ENCODE assay signal across 12 cellular contexts in the genomic region with DNA sequence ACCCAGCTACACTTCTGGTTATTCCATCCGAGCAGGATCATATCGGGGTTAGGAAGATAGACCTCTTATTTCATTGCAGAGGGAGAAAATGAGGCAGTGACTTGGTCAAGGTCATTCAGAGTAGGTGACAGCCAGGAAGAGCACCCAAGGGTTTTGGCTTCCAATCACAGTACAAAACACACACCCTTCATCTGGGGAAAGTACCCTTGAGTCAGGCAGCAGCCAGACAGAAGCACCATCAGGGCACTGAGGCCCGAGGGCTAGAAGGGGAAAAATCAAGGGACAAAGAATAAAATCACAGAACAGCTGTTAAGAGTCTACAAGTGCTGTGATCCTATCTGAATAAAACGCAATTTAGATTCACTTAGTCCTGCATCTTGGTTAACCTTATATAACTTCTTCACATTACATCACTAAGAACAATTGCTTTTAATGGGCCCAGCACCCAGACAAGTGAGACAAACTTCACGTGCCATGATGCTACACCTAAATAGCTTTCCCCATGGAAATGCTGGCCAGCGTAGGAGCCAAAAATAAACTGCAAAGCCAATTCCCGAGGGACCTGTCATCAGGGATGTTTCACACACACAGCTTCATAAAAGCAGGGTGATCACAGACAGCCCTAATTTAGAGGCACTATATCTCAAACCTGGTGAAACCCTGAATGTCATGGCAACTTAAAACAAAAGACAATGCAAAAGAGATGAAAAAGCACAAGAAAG. TPM values are rescaled to one million over a fixed set of nuclear protein-coding genes. Genes with fewer than 3 reads are reported as not detected.
DNase-seq lines count a peak whose midpoint lies in the region; ATAC-seq and TF ChIP-seq lines count a peak whose summit lies in the region.
"Had no signal": no experiment of that assay in that cellular context is flagged by ENCODE, and none has a peak within 500 bp of the region (broad histone marks: within the 10 kb centered on the region; RNA-seq: fewer than 3 reads in every experiment).

No MANE protein-coding gene starts in this region.

- H3K79me2 ChIP-seq in PC-9 (ENCODE audit: low read depth), result peaks cover 83% of the 10 kb centered on the region

- peak in 1 of 2 donors; percentile 12 for TF ChIP-seq POLR2A in heart left ventricle (IDR thresholded peaks at IDR 0.05)

- no peak for DNase-seq in natural killer cell treated with Interleukin-12 subunit alpha and Interleukin-12 subunit beta and Interleukin-15 and Interleukin-18, amount 100 ng/mL, for 72 hours (ENCODE audit: low spot score)
- DNase-seq in natural killer cell, result no peak
- DNase-seq in PC-9, result no peak
- DNase-seq in heart left ventricle, result peak in 4 of 5 donors; percentile 52 to 63 (median 60)
- no peak for DNase-seq in stimulated activated naive CD8-positive, alpha-beta T cell treated with anti-CD3 and anti-CD28 coated beads, Interleukin-15, amount 100 ng/mL, for 72 hours
- no peak for DNase-seq in midbrain (lab: John Stamatoyannopoulos, UW)
- no peak for DNase-seq in NCI-H1694 (lab: John Stamatoyannopoulos, UW)
- DNase-seq: dermis blood vessel endothelial cell, NCI-H1092, retina had no signal

- H3K4me2 ChIP-seq in PC-9, result peak overlapping the region; percentile 90

- H3K27me3 ChIP-seq in PC-9 (ENCODE audit: insufficient read depth, low read depth) (no peaks in the 10 kb centered on the region), heart left ventricle (no peaks in the 10 kb centered on the region)

- H3F3A ChIP-seq in PC-9 (ENCODE audit: insufficient read depth, low read depth), result peaks cover 35% of the 10 kb centered on the region

- peaks cover 16% of the 10 kb centered on the region; the same call in 1 of the 2 replicates for H4K20me1 ChIP-seq in PC-9 (ENCODE audit: insufficient read depth)

- TF ChIP-seq CTCF in natural killer cell (IDR thresholded peaks at IDR 0.05), result no peak
- no peak for TF ChIP-seq CTCF in PC-9 (conservative IDR thresholded peaks at IDR 0.05)
- no peak for TF ChIP-seq CTCF in heart left ventricle (IDR thresholded peaks at IDR 0.05)

- H3K4me1 ChIP-seq in PC-9 (replicated peaks; ENCODE audit: insufficient read depth) (peaks cover 54% of the 10 kb centered on the region), heart left ventricle (peaks cover 11 to 75% (median 57%) of the 10 kb centered on the region in 12 donors)

- WGBS in heart left ventricle, 4 donors, result 40 to 58% (median 44%) methylated on average over 7 of the region's 7 CpGs

- POLR2A ChIA-PET in PC-9 (lab: Charles Lee; ENCODE audit: unreplicated experiment), result no interaction called here

- peaks cover 67 to 80% of the 10 kb centered on the region in 2 donors for H3K4me1 Mint-ChIP-seq in natural killer cell treated with Interleukin-12 subunit alpha and Interleukin-12 subunit beta and Interleukin-15 and Interleukin-18, amount 100 ng/mL, for 72 hours (ENCODE audit: low read depth in 2 of 2)
- peaks cover 55 to 60% of the 10 kb centered on the region in 2 donors for H3K4me1 Mint-ChIP-seq in natural killer cell
- peaks cover 92% of the 10 kb centered on the region for H3K4me1 Mint-ChIP-seq in stimulated activated naive CD8-positive, alpha-beta T cell treated with anti-CD3 and anti-CD28 coated beads, Interleukin-15, amount 100 ng/mL, for 72 hours

- no peaks in the 10 kb centered on the region for H3K9me3 Mint-ChIP-seq in natural killer cell treated with Interleukin-12 subunit alpha and Interleukin-12 subunit beta and Interleukin-15 and Interleukin-18, amount 100 ng/mL, for 72 hours
- no peaks in the 10 kb centered on the region for H3K9me3 Mint-ChIP-seq in natural killer cell
- no peaks in the 10 kb centered on the region for H3K9me3 Mint-ChIP-seq in stimulated activated naive CD8-positive, alpha-beta T cell treated with anti-CD3 and anti-CD28 coated beads, Interleukin-15, amount 100 ng/mL, for 72 hours

- H3K9me2 ChIP-seq in PC-9 (ENCODE audit: insufficient read depth), result no peaks in the 10 kb centered on the region

- no peaks in the 10 kb centered on the region for H3K36me3 Mint-ChIP-seq in natural killer cell treated with Interleukin-12 subunit alpha and Interleukin-12 subunit beta and Interleukin-15 and Interleukin-18, amount 100 ng/mL, for 72 hours
- no peaks in the 10 kb centered on the region for H3K36me3 Mint-ChIP-seq in natural killer cell

- peak in 1 of 2 donors; percentile 48 for ATAC-seq in natural killer cell treated with Interleukin-12 subunit alpha and Interleukin-12 subunit beta and Interleukin-15 and Interleukin-18, amount 100 ng/mL, for 72 hours
- no peak for ATAC-seq in natural killer cell
- peak; percentile 44 to 84 (median 54) for ATAC-seq in heart left ventricle
- peak; percentile 72 for ATAC-seq in stimulated activated naive CD8-positive, alpha-beta T cell treated with anti-CD3 and anti-CD28 coated beads, Interleukin-15, amount 100 ng/mL, for 72 hours
- no peak for ATAC-seq in GM19328 (IDR thresholded peaks at IDR 0.05; ENCODE audit: unreplicated experiment)

- no peak overlapping the region for H3K4me3 Mint-ChIP-seq in natural killer cell treated with Interleukin-12 subunit alpha and Interleukin-12 subunit beta and Interleukin-15 and Interleukin-18, amount 100 ng/mL, for 72 hours
- H3K4me3 Mint-ChIP-seq in natural killer cell, result no peak overlapping the region
- H3K4me3 Mint-ChIP-seq in stimulated activated naive CD8-positive, alpha-beta T cell treated with anti-CD3 and anti-CD28 coated beads, Interleukin-15, amount 100 ng/mL, for 72 hours, result no peak overlapping the region

- H3K27ac ChIP-seq in PC-9 (peak overlapping the region; percentile 98), heart left ventricle (peak overlapping the region in 11 of 12 donors; percentile 47 to 91 (median 80))

- no peak overlapping the region for H2AFZ ChIP-seq in PC-9

- no peaks in the 10 kb centered on the region for H3K9me3 ChIP-seq in PC-9 (ENCODE audit: insufficient read depth, low read depth)
- H3K9me3 ChIP-seq in heart left ventricle, result no peaks in the 10 kb centered on the region

- CTCF ChIA-PET in PC-9 (lab: Charles Lee), result no interaction called here

- H3K4me3 ChIP-seq in PC-9 (no peak overlapping the region), heart left ventricle (peak overlapping the region in 2 of 12 donors; percentile 13 to 17)
- H3K4me3 ChIP-seq: lung had no signal

- H3K27ac Mint-ChIP-seq in natural killer cell treated with Interleukin-12 subunit alpha and Interleukin-12 subunit beta and Interleukin-15 and Interleukin-18, amount 100 ng/mL, for 72 hours, result peak overlapping the region; percentile 37 to 55
- no peak overlapping the region for H3K27ac Mint-ChIP-seq in natural killer cell
- H3K27ac Mint-ChIP-seq in stimulated activated naive CD8-positive, alpha-beta T cell treated with anti-CD3 and anti-CD28 coated beads, Interleukin-15, amount 100 ng/mL, for 72 hours, result peak overlapping the region in 1 of 2 donors; percentile 35

- H3K27me3 Mint-ChIP-seq in natural killer cell treated with Interleukin-12 subunit alpha and Interleukin-12 subunit beta and Interleukin-15 and Interleukin-18, amount 100 ng/mL, for 72 hours, result no peaks in the 10 kb centered on the region
- H3K27me3 Mint-ChIP-seq in natural killer cell (ENCODE audit: low read depth in 2 of 2), result no peaks in the 10 kb centered on the region
- H3K27me3 Mint-ChIP-seq in stimulated activated naive CD8-positive, alpha-beta T cell treated with anti-CD3 and anti-CD28 coated beads, Interleukin-15, amount 100 ng/mL, for 72 hours, result no peaks in the 10 kb centered on the region

- no TSS peak for BruUV-seq in PC-9 (replicated peaks; lab: Mats Ljungman, UMichigan)

- no peaks in the 10 kb centered on the region for H3K36me3 ChIP-seq in PC-9 (ENCODE audit: low read depth)
- no peaks in the 10 kb centered on the region for H3K36me3 ChIP-seq in heart left ventricle

- intact Hi-C loops in natural killer cell (cut with micrococcal nuclease) (no loop called here), PC-9 (cut with micrococcal nuclease; ENCODE audit: unreplicated experiment) (no loop called here), heart left ventricle (cut with DNase I) (loop anchor here in 1 of 10 donors (5.0 kb wide), 1 partner anchor 36 kb away; no protein-coding TSS in a partner anchor)

RNA-seq across cellular contexts. Expression of a gene that starts 4.9 kb away (rescaled TPM):
- 10 to 100 TPM; 46.7 to 66.9 TPM for total RNA-seq in natural killer cell treated with Interleukin-12 subunit alpha and Interleukin-12 subunit beta and Interleukin-15 and Interleukin-18, amount 100 ng/mL, for 72 hours
- total RNA-seq in natural killer cell, result 10 to 100 TPM; 34.9 to 40.2 (median 37.7) TPM
- total RNA-seq in PC-9 (2021), result 27.4 and 28.0 TPM in 2 replicates
- 10 to 100 TPM; 23.0 to 36.1 (median 31.8) TPM for total RNA-seq in heart left ventricle
- 10 to 100 TPM; 16.0 to 19.3 TPM for polyA plus RNA-seq in heart left ventricle

RNA-seq across cellular contexts. Expression of a gene that starts 19.3 kb away (rescaled TPM):
- under 1 TPM in 1 of 2 donors, not detected in 1; 0.78 TPM for total RNA-seq in natural killer cell treated with Interleukin-12 subunit alpha and Interleukin-12 subunit beta and Interleukin-15 and Interleukin-18, amount 100 ng/mL, for 72 hours
- total RNA-seq in natural killer cell (under 1 TPM in 2 of 3 donors, not detected in 1; 0.28 to 0.50 TPM), PC-9 (2021) (0.65 TPM in 1 of 2 replicates, not detected in the other), heart left ventricle (not detected)
- under 1 TPM in 1 of 2 donors, not detected in 1; 0.19 TPM for polyA plus RNA-seq in heart left ventricle
- total RNA-seq: dermis blood vessel endothelial cell had no signal

RNA-seq across cellular contexts. Expression of a gene that starts 53.1 kb away (rescaled TPM):
- total RNA-seq in natural killer cell treated with Interleukin-12 subunit alpha and Interleukin-12 subunit beta and Interleukin-15 and Interleukin-18, amount 100 ng/mL, for 72 hours, result 100 to 1,000 TPM; 156 to 234 TPM
- total RNA-seq in natural killer cell (100 to 1,000 TPM; 194 to 233 (median 202) TPM), PC-9 (2021) (39.6 and 51.6 TPM in 2 replicates), heart left ventricle (10 to 100 TPM in 7 of 9 donors, 1 to 10 TPM in 2; 6.3 to 49.4 (median 14.1) TPM)
- 10 to 100 TPM; 11.7 to 18.3 TPM for polyA plus RNA-seq in heart left ventricle

Comparison
In these comparisons a context has a peak if more than half of its experiments do, and no peak if none do; other contexts are left out.
1. H3K27ac Mint-ChIP-seq: peak in natural killer cell treated with Interleukin-12 subunit alpha and Interleukin-12 subunit beta and Interleukin-15 and Interleukin-18, amount 100 ng/mL, for 72 hours (2 of 2); none in natural killer cell (0 of 2).
2. ATAC-seq: peak in heart left ventricle (4 of 4) and stimulated activated naive CD8-positive, alpha-beta T cell treated with anti-CD3 and anti-CD28 coated beads, Interleukin-15, amount 100 ng/mL, for 72 hours (single experiment); none in natural killer cell (0 of 3) and GM19328 (single experiment).
3. DNase-seq: peak in heart left ventricle (4 of 5); none in natural killer cell treated with Interleukin-12 subunit alpha and Interleukin-12 subunit beta and Interleukin-15 and Interleukin-18, amount 100 ng/mL, for 72 hours (single experiment), natural killer cell (single experiment), PC-9 (0 of 2), stimulated activated naive CD8-positive, alpha-beta T cell treated with anti-CD3 and anti-CD28 coated beads, Interleukin-15, amount 100 ng/mL, for 72 hours (0 of 2), midbrain (single experiment) and NCI-H1694 (single experiment).